11 cellular contexts compared by ENCODE assay signal in the genomic region with DNA sequence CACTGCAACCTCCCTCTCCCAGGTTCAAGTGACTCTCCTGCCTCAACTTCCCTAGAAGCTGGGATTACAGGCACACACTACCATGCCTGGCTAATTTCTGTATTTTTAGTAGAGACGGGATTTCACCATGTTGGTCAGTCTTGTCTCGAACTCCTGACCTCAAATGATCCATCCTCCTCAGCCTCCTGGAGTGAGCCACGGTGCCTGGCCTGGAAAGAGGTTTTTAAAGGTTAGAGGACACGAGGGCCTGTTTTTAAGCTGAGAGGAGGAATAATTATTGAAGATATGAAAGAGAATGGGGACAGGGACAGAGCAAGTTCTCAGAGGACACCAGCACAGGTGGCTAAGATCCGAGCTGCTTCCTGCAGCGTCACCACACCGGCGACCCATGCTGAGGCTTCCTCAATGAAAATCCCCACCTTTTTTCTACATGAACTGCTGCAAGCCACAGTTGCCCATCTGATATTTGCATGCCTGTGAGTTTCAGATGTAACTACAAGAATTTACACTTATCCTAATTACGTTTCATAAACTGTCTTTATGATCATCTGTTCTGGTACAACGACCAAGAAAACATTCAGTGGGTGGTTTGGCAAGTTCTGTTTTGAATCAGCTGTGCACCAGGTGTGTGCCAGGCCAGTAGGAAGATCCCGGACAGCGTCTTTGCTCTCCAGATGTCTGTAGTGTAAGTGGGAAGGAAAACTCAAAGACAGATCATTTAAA.
DNase-seq lines count a peak whose midpoint lies in the region; ATAC-seq, FAIRE-seq and TF ChIP-seq lines count a peak whose summit lies in the region.
"Had no signal": no experiment of that assay in that cellular context is flagged by ENCODE, and none has a peak within 500 bp of the region (broad histone marks: within the 10 kb centered on the region; RNA-seq: fewer than 3 reads in every experiment).

No MANE protein-coding gene starts in this region.

- H3K4me1 ChIP-seq in H9 (ENCODE audit: insufficient read depth, low read length) (no peaks in the 10 kb centered on the region), stomach (no peaks in the 10 kb centered on the region)

- no peak overlapping the region for H4K5ac ChIP-seq in H9 (ENCODE audit: insufficient read length, low read depth, low read length)

- H3K4me3 Mint-ChIP-seq in H9, result no peak overlapping the region
- H3K4me3 Mint-ChIP-seq in activated CD4-positive, alpha-beta T cell treated with anti-CD3 and anti-CD28 coated beads, Interleukin-2, amount 10 ng/mL, durations not matched to agents 7 days and 5 days, result no peak overlapping the region
- H3K4me3 Mint-ChIP-seq: activated naive CD8-positive, alpha-beta T cell; T-helper 2 cell treated with Interferon-gamma antibody and Interleukin-4, amounts not matched to agents 5 μg/mL and 100 μg/mL, for 36 hours had no signal

- no peaks in the 10 kb centered on the region for H3K79me2 ChIP-seq in H9 (ENCODE audit: insufficient read depth, low read length)

- H3K4me3 ChIP-seq in stomach, result no peak overlapping the region

- H3K36me3 ChIP-seq in stomach, result no peaks in the 10 kb centered on the region

- intact Hi-C loops in posterior vena cava (cut with DNase I) (no loop called here), stomach (cut with DNase I; ENCODE audit: low total_unique reads) (loop anchor here (10.0 kb wide), 1 partner anchor 62 kb away; no protein-coding TSS in a partner anchor)

- peaks cover 7 to 15% of the 10 kb centered on the region in 2 experiments for H3K4me1 Mint-ChIP-seq in H9
- peaks cover 2% of the 10 kb centered on the region for H3K4me1 Mint-ChIP-seq in activated CD4-positive, alpha-beta T cell treated with anti-CD3 and anti-CD28 coated beads, Interleukin-2, amount 10 ng/mL, durations not matched to agents 7 days and 5 days

- H3K56ac ChIP-seq in H9 (ENCODE audit: insufficient read length, low read depth, low read length), result no peak overlapping the region

- H3K9me3 ChIP-seq in H9 (ENCODE audit: control insufficient read depth, low read depth, low read length) (no peaks in the 10 kb centered on the region), stomach (no peaks in the 10 kb centered on the region)

- TF ChIP-seq CTCF in H9 (conservative IDR thresholded peaks at IDR 0.05) (no peak), RWPE1 (conservative IDR thresholded peaks at IDR 0.05; ENCODE audit: low read depth) (no peak), stomach (IDR thresholded peaks at IDR 0.05) (no peak)

- H3K9me3 Mint-ChIP-seq in H9, result no peaks in the 10 kb centered on the region
- no peaks in the 10 kb centered on the region for H3K9me3 Mint-ChIP-seq in activated CD4-positive, alpha-beta T cell treated with anti-CD3 and anti-CD28 coated beads, Interleukin-2, amount 10 ng/mL, durations not matched to agents 7 days and 5 days
- H3K9me3 Mint-ChIP-seq: T-helper 2 cell treated with Interferon-gamma antibody and Interleukin-4, amounts not matched to agents 5 μg/mL and 100 μg/mL, for 36 hours had no signal

- H3K23ac ChIP-seq in H9 (ENCODE audit: insufficient read length, low read depth, low read length), result no peak overlapping the region

- ATAC-seq in GM18909 (IDR thresholded peaks at IDR 0.05; ENCODE audit: poor library complexity, unreplicated experiment), result peak; percentile 86
- ATAC-seq in HG03520 (IDR thresholded peaks at IDR 0.05; ENCODE audit: unreplicated experiment), result peak; percentile 80

- FAIRE-seq in urothelium cell line (lab: Jason Lieb, UNC), result no peak

- no peak for TF ChIP-seq EP300 in stomach (IDR thresholded peaks at IDR 0.05)

- H3K23me2 ChIP-seq in H9 (ENCODE audit: insufficient read length, low read depth, low read length, poor library complexity, severe bottlenecking), result no peaks in the 10 kb centered on the region

- H3K4ac ChIP-seq in H9 (ENCODE audit: low read depth, low read length), result no peak overlapping the region

- no peak overlapping the region for H2BK120ac ChIP-seq in H9 (ENCODE audit: low read depth, low read length, poor library complexity, severe bottlenecking)

- no peak overlapping the region for H2AK5ac ChIP-seq in H9 (ENCODE audit: insufficient read length, low read length)

- no peak overlapping the region for H2BK12ac ChIP-seq in H9 (ENCODE audit: insufficient read length, low read depth, low read length)

- H3K18ac ChIP-seq in H9 (ENCODE audit: insufficient read length, low read depth, low read length), result no peak overlapping the region

- no CpG with 5 or more reads among the region's 12 CpGs for WGBS in H9 (ENCODE audit: extremely low coverage, insufficient read length, low lambda C conversion rate)
- 77 to 83% (median 81%) methylated on average over 12 of the region's 12 CpGs for WGBS in stomach, 5 donors

- H3K36me3 Mint-ChIP-seq in H9 (ENCODE audit: insufficient read depth in 1 of 3, low read depth in 3 of 3), result no peaks in the 10 kb centered on the region
- no peaks in the 10 kb centered on the region for H3K36me3 Mint-ChIP-seq in activated CD4-positive, alpha-beta T cell treated with anti-CD3 and anti-CD28 coated beads, Interleukin-2, amount 10 ng/mL, durations not matched to agents 7 days and 5 days (ENCODE audit: low read depth)
- H3K36me3 Mint-ChIP-seq: activated naive CD8-positive, alpha-beta T cell had no signal

- no peak overlapping the region for H2BK20ac ChIP-seq in H9 (ENCODE audit: low read depth, low read length, poor library complexity, severe bottlenecking)

- H4K91ac ChIP-seq in H9 (ENCODE audit: insufficient read length, low read depth, low read length), result no peak overlapping the region

- H4K8ac ChIP-seq in H9 (replicated peaks; ENCODE audit: insufficient read length, low read depth, low read length), result peak overlapping the region; percentile 33

- POLR2A ChIA-PET in activated CD4-positive, alpha-beta T cell treated with anti-CD3 and anti-CD28 coated beads, Interleukin-2, amount 10 ng/mL, durations not matched to agents 7 days and 5 days (lab: Charles Lee), result no interaction called here
- POLR2A ChIA-PET in RWPE1 (lab: Yijun Ruan, JAX; ENCODE audit: low non-redundant PET), result no interaction called here

- peak overlapping the region in 1 of 3 experiments; percentile 88; a peak in 2 of 7 replicates for H3K27ac Mint-ChIP-seq in H9
- no peak overlapping the region for H3K27ac Mint-ChIP-seq in activated CD4-positive, alpha-beta T cell treated with anti-CD3 and anti-CD28 coated beads, Interleukin-2, amount 10 ng/mL, durations not matched to agents 7 days and 5 days
- H3K27ac Mint-ChIP-seq: activated naive CD8-positive, alpha-beta T cell; T-helper 2 cell treated with Interferon-gamma antibody and Interleukin-4, amounts not matched to agents 5 μg/mL and 100 μg/mL, for 36 hours had no signal

- no peak overlapping the region for H2BK5ac ChIP-seq in H9 (ENCODE audit: insufficient read length, low read length)

- CTCF ChIA-PET in activated CD4-positive, alpha-beta T cell treated with anti-CD3 and anti-CD28 coated beads, Interleukin-2, amount 10 ng/mL, durations not matched to agents 7 days and 5 days (lab: Charles Lee), result no interaction called here
- CTCF ChIA-PET in RWPE1 (lab: Yijun Ruan, JAX), result no interaction called here

- H3K4me2 ChIP-seq in H9 (ENCODE audit: insufficient read depth, insufficient read length, low read length), result no peak overlapping the region

- H3K27ac ChIP-seq in H9 (ENCODE audit: insufficient read length, low read depth, low read length) (no peak overlapping the region), RWPE1 (no peak overlapping the region), stomach (peak overlapping the region in 1 of 5 donors; percentile 34)

- no peaks in the 10 kb centered on the region for H3K79me1 ChIP-seq in H9 (ENCODE audit: insufficient read depth, low read depth, low read length, poor library complexity, severe bottlenecking)

- H3K14ac ChIP-seq in H9 (ENCODE audit: insufficient read depth, low read length), result no peak overlapping the region

- H3K27me3 ChIP-seq in H9 (ENCODE audit: insufficient read depth, low read length), result no peaks in the 10 kb centered on the region
- H3K27me3 ChIP-seq in stomach, result no peaks in the 10 kb centered on the region

- H2BK15ac ChIP-seq in H9 (ENCODE audit: low read depth, low read length), result no peak overlapping the region

- H2AFZ ChIP-seq in H9 (ENCODE audit: low read length), result no peak overlapping the region

- no peaks in the 10 kb centered on the region for H3K27me3 Mint-ChIP-seq in H9 (ENCODE audit: low read depth)
- H3K27me3 Mint-ChIP-seq in activated CD4-positive, alpha-beta T cell treated with anti-CD3 and anti-CD28 coated beads, Interleukin-2, amount 10 ng/mL, durations not matched to agents 7 days and 5 days, result no peaks in the 10 kb centered on the region
- H3K27me3 Mint-ChIP-seq: activated naive CD8-positive, alpha-beta T cell had no signal

- DNase-seq in H9 (no peak), posterior vena cava (ENCODE audit: low spot score) (peak; percentile 24), RWPE1 (ENCODE audit: low spot score) (no peak), stomach (no peak), urothelium cell line (ENCODE audit: low spot score) (no peak)
- DNase-seq in activated CD4-positive, alpha-beta T cell treated with anti-CD3 and anti-CD28 coated beads, Interleukin-2, amount 10 ng/mL, durations not matched to agents 7 days and 5 days, result no peak
- DNase-seq: NCI-H1436 had no signal

- H3T11ph ChIP-seq in H9 (ENCODE audit: low read length), result no peak overlapping the region

- H4K20me1 ChIP-seq in H9 (ENCODE audit: control insufficient read depth, insufficient read depth, insufficient read length), result no peaks in the 10 kb centered on the region

- H3K9ac ChIP-seq in H9 (ENCODE audit: extremely low read depth, insufficient read length, low read length), result no peak overlapping the region

- no peak for TF ChIP-seq POLR2A in stomach (IDR thresholded peaks at IDR 0.05)
